ENCODE assay signal across 8 cellular contexts in the genomic region with DNA sequence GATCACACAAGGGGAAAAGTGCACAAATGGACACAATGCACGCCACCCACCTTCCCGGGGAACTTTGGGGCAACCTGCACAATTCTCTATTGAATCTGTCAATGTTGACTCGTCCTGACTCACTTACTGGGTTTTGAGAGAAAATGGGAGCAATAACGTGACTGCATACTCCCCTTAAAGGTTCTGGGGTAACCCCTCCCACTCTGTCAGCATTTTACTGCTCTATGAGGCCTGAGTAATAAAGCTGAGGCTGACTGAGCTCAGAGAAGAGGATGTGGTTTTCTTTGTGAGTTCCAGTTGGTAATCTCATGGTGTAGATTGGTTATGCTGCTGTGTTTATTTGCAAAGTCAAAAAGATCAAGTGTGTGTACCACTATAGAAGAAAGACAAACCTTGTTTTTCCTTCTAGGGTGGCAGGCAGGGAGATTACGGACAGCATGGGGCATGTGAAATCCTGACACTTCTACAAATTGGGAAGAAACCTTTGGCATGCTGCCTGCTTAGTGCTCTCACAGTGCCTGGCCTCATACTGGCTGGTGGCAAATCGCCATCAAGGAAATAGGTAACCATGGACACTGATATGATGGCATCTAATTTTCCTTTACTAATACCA. TPM values are rescaled to one million over a fixed set of nuclear protein-coding genes. Genes with fewer than 3 reads are reported as not detected.
A peak's percentile ranks its signal among the peaks of the same experiment; 100 is the strongest.
DNase-seq lines count a peak whose midpoint lies in the region; ATAC-seq and TF ChIP-seq lines count a peak whose summit lies in the region.

No MANE protein-coding gene starts in this region.

- no peaks in the 10 kb centered on the region for H3K27me3 Mint-ChIP-seq in activated B cell treated with CpG ODN at 0.5 μM for 24 hours

- peaks cover 65% of the 10 kb centered on the region for H3K36me3 Mint-ChIP-seq in activated B cell treated with CpG ODN at 0.5 μM for 24 hours (ENCODE audit: low read depth)

- no peak for TF ChIP-seq POLR2A in esophagus muscularis mucosa (IDR thresholded peaks at IDR 0.05; ENCODE audit: low read depth)

- peak overlapping the region; percentile 60; the same call in 1 of the 2 replicates for H3K4me3 ChIP-seq in GM08714 (ENCODE audit: low read length)
- H3K4me3 ChIP-seq in esophagus muscularis mucosa, result no peak overlapping the region

- TF ChIP-seq CTCF in activated B cell treated with CpG ODN at 0.5 μM for 24 hours (IDR thresholded peaks at IDR 0.05) (no peak), esophagus muscularis mucosa (IDR thresholded peaks at IDR 0.05) (no peak)

- no peaks in the 10 kb centered on the region for H3K9me3 Mint-ChIP-seq in activated B cell treated with CpG ODN at 0.5 μM for 24 hours

- 72% methylated on average over 6 of the region's 6 CpGs for WGBS in esophagus muscularis mucosa

- intact Hi-C loops in activated B cell treated with CpG ODN at 0.5 μM for 24 hours (cut with micrococcal nuclease) (loop anchor here (2.0 to 5.0 kb wide), 3 partner anchors 17 to 81 kb away; a partner anchor contains a TSS), esophagus muscularis mucosa (cut with DNase I) (no loop called here)

- H3K4me3 Mint-ChIP-seq in activated B cell treated with CpG ODN at 0.5 μM for 24 hours, result peak overlapping the region; percentile 39

- no peaks in the 10 kb centered on the region for H3K27me3 ChIP-seq in esophagus muscularis mucosa

- peak; percentile 84 for ATAC-seq in GM21737 (IDR thresholded peaks at IDR 0.05; ENCODE audit: unreplicated experiment)
- ATAC-seq in activated B cell treated with CpG ODN at 0.5 μM for 24 hours (ENCODE audit: low read depth), result peak; percentile 96

- POLR2A ChIA-PET in activated B cell treated with CpG ODN at 0.5 μM for 24 hours (lab: Charles Lee), result interaction anchor here (0.5 to 1.4 kb wide), 4 partner anchors 18 to 1129 kb away, joined by 3 to 6 read pairs (median 5); a partner anchor contains a TSS

- H3K36me3 ChIP-seq in esophagus muscularis mucosa, result peaks cover 15 to 83% (median 40%) of the 10 kb centered on the region in 4 donors

- CTCF ChIA-PET in activated B cell treated with CpG ODN at 0.5 μM for 24 hours (lab: Charles Lee), result interaction anchor here (0.6 to 3.1 kb wide), 2 partner anchors 18 to 280 kb away, joined by 3 to 15 read pairs; no protein-coding TSS in a partner anchor

- no peaks in the 10 kb centered on the region for H3K9me3 ChIP-seq in esophagus muscularis mucosa

- H3K4me1 ChIP-seq in esophagus muscularis mucosa, result peaks cover 13 to 29% (median 24%) of the 10 kb centered on the region in 4 donors

- peaks cover 55% of the 10 kb centered on the region for H3K4me1 Mint-ChIP-seq in activated B cell treated with CpG ODN at 0.5 μM for 24 hours

- TF ChIP-seq EP300 in esophagus muscularis mucosa (IDR thresholded peaks at IDR 0.05), result no peak

- H3K27ac Mint-ChIP-seq in activated B cell treated with CpG ODN at 0.5 μM for 24 hours, result peak overlapping the region; percentile 16

- H3K27ac ChIP-seq in esophagus muscularis mucosa (replicated peaks in 1 of 4), result no peak overlapping the region

- DNase-seq in KG1 (lab: John Stamatoyannopoulos, UW) (peak; percentile 92), activated B cell treated with CpG ODN at 0.5 μM for 24 hours (no peak), esophagus muscularis mucosa (ENCODE audit: extremely low spot score) (no peak), hypothalamus (lab: John Stamatoyannopoulos, UW) (no peak)
- peak; percentile 54 for DNase-seq in effector CD4-positive, alpha-beta T cell
- DNase-seq in stimulated activated CD4-positive, alpha-beta T cell treated with anti-CD3 and anti-CD28 coated beads, Interleukin-12 subunit alpha, Interleukin-12 subunit beta, amount 100 ng/mL, for 24 hours (ENCODE audit: low read depth in 2 of 2), result peak; percentile 26 to 34

RNA-seq across cellular contexts. Expression of a gene that starts 16.1 kb away (rescaled TPM):
- 0.31 TPM in 1 of 2 replicates, not detected in the other for total RNA-seq in activated B cell treated with CpG ODN at 0.5 μM for 24 hours
- 1 to 10 TPM in 1 of 4 donors, under 1 TPM in 1, not detected in 2; 0.50 to 1.4 TPM for total RNA-seq in esophagus muscularis mucosa

RNA-seq across cellular contexts. Expression of a gene that starts 23.9 kb away (rescaled TPM):
- total RNA-seq in activated B cell treated with CpG ODN at 0.5 μM for 24 hours, result not detected in 2 replicates
- total RNA-seq in esophagus muscularis mucosa, result not detected

RNA-seq across cellular contexts. Expression of a gene that starts 30.5 kb away (rescaled TPM):
- not detected in 2 replicates for total RNA-seq in activated B cell treated with CpG ODN at 0.5 μM for 24 hours
- under 1 TPM in 2 of 4 donors, not detected in 2; 0.26 to 0.40 TPM for total RNA-seq in esophagus muscularis mucosa

Comparison
In these comparisons a context has a peak if more than half of its experiments do, and no peak if none do; other contexts are left out.
1. DNase-seq: peak in KG1 (single experiment), effector CD4-positive, alpha-beta T cell (single experiment) and stimulated activated CD4-positive, alpha-beta T cell treated with anti-CD3 and anti-CD28 coated beads, Interleukin-12 subunit alpha, Interleukin-12 subunit beta, amount 100 ng/mL, for 24 hours (2 of 2); none in activated B cell treated with CpG ODN at 0.5 μM for 24 hours (single experiment), esophagus muscularis mucosa (single experiment) and hypothalamus (0 of 51).